Comparison of ENCODE assay signal across 12 cellular contexts in the genomic region with DNA sequence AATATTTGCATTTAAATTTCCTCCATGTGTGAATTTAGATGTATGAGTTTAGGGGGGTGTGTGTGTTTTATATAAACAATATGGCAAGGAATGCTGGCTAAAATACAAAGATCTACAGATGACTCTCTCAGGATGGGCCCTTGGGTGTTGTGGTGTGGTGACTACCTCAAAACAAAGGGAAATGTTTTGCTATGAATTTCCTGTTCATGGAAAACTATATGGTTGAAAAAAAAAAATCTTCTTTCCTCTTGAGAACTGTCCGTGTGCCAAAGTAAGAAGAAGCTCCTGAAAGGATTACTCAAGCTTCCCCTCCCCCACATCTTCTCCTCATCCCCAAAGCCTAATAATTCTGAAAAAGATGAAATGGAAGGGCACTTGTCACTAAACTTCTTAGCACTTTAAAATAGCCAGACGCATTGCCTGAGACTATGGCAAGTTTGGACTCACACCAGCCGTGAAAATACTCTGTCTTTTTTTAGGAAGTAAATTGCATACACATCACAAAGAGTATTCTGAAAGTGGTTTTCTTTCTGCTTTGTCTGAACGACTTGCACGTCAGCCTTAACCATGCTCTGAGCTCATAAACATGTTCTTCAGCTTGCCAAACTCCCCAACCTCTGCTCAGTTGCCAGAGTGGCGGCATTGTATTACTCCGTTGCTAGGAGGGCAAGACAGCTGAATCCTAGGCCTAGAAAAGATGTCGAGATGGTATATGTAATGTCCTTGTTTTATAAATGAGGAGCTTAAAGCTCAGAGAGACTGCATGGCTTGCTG.
DNase-seq lines count a peak whose midpoint lies in the region; ATAC-seq and TF ChIP-seq lines count a peak whose summit lies in the region.
"Had no signal": no experiment of that assay in that cellular context is flagged by ENCODE, and none has a peak within 500 bp of the region (broad histone marks: within the 10 kb centered on the region; RNA-seq: fewer than 3 reads in every experiment).

No MANE protein-coding gene starts in this region.

- H3K36me3 ChIP-seq in muscle layer of duodenum (ENCODE audit: control insufficient read depth in 1 of 2, insufficient read depth in 2 of 2, low read length in 2 of 2) = no peaks in the 10 kb centered on the region
- H3K36me3 ChIP-seq: BE2C had no signal

- ATAC-seq in Right ventricle myocardium inferior = peak; percentile 32
- no peak for ATAC-seq in GM18907 (IDR thresholded peaks at IDR 0.05; ENCODE audit: unreplicated experiment)
- ATAC-seq in GM18505 (IDR thresholded peaks at IDR 0.05; ENCODE audit: unreplicated experiment) = no peak
- no peak for ATAC-seq in HG03521 (IDR thresholded peaks at IDR 0.05; ENCODE audit: unreplicated experiment)
- no peak for ATAC-seq in GM21447 (IDR thresholded peaks at IDR 0.05; ENCODE audit: unreplicated experiment)
- ATAC-seq: activated T-helper 17 cell treated with anti-CD3 and anti-CD28 coated beads, Interleukin-2, amount 50 U/mL, for 72 hours; left colon had no signal

- DNase-seq in Right ventricle myocardium inferior (ENCODE audit: missing footprints) (no peak), cardiac septum (ENCODE audit: low spot score) (no peak), epithelial cell of esophagus (ENCODE audit: low read depth) (peak; percentile 19)
- DNase-seq: BE2C, NCI-H226 had no signal

- no peak for TF ChIP-seq POLR2A in GM18505 (IDR thresholded peaks at IDR 0.05; ENCODE audit: borderline replicate concordance, extremely low read depth, insufficient read depth, insufficient read length)

- peak overlapping the region; percentile 49 for H3K27ac ChIP-seq in muscle layer of duodenum (ENCODE audit: low read length)

- H3K4me1 ChIP-seq in muscle layer of duodenum (ENCODE audit: control insufficient read depth in 1 of 2, insufficient read depth in 2 of 2, low read length in 2 of 2) = peaks cover 0 to 2% of the 10 kb centered on the region in 2 donors

- no peaks in the 10 kb centered on the region for H3K9me3 ChIP-seq in muscle layer of duodenum (ENCODE audit: control insufficient read depth in 1 of 2, low read length in 2 of 2)
- H3K9me3 ChIP-seq: BE2C had no signal

- no peak for TF ChIP-seq CTCF in epithelial cell of esophagus (IDR thresholded peaks at IDR 0.05; ENCODE audit: insufficient read depth, low read depth, low read length, missing control alignments)

- no peaks in the 10 kb centered on the region for H3K27me3 ChIP-seq in muscle layer of duodenum (ENCODE audit: low read depth, low read length)
- H3K27me3 ChIP-seq: BE2C had no signal

- H3K4me3 ChIP-seq in epithelial cell of esophagus (ENCODE audit: low read length) (no peak overlapping the region), muscle layer of duodenum (ENCODE audit: low read depth in 1 of 2, low read length in 2 of 2) (no peak overlapping the region)

- intact Hi-C loops in Right ventricle myocardium inferior (cut with DNase I) (loop anchor here (10.0 kb wide), 1 partner anchor 274 kb away; the partner anchor contains the start of gene PGRMC2), cardiac septum (cut with DNase I) (loop anchor here (10.0 kb wide), 1 partner anchor 174 kb away; no protein-coding TSS in a partner anchor)
